In genomic region chrX:134013528-134013927, GRCh38 we compare ENCODE assay signal across 22 cellular contexts. TPM values are rescaled to one million over a fixed set of nuclear protein-coding genes. Genes with fewer than 3 reads are reported as not detected.
"Had no signal": no experiment of that assay in that cellular context is flagged by ENCODE, and none has a peak within 500 bp of the region (broad histone marks: within the 10 kb centered on the region; RNA-seq: fewer than 3 reads in every experiment).

No MANE protein-coding gene starts in this region.

- DNase-seq: activated CD4-positive, alpha-beta T cell treated with anti-CD3 and anti-CD28 coated beads, Interleukin-2, amount 10 ng/mL, durations not matched to agents 7 days and 5 days; activated CD4-positive, alpha-beta T cell treated with anti-CD3 and anti-CD28 coated beads, Interleukin-2, amount 50 U/mL, for 48 hours; activated CD8-positive, alpha-beta memory T cell treated with anti-CD3 and anti-CD28 coated beads, Interleukin-2, amount 50 U/mL, for 4 hours; activated effector memory CD4-positive, alpha-beta T cell treated with Interleukin-2 at 50 U/mL for 16 hours; activated naive CD4-positive, alpha-beta T cell treated with anti-CD3 and anti-CD28 coated beads, Interleukin-2, amount 10 ng/mL, durations not matched to agents 7 days and 5 days; activated naive CD8-positive, alpha-beta T cell treated with anti-CD3 and anti-CD28 coated beads, Interleukin-2, amount 50 U/mL, for 24 hours; anterior cingulate cortex; caudate nucleus; cerebellar nuclear complex; Karpas-422; KBM-7; NCI-H1694 treated with DMSO at 0.1 percent for 48 hours; NCI-H2029; NCI-H2107; NCI-H446 treated with DMSO at 0.1 percent for 48 hours; NCI-H524; PC-9; Right ventricle myocardium superior; T1000 had no signal

- H3K4me3 ChIP-seq: PC-9, SK-N-MC had no signal

- ATAC-seq: WTC11 had no signal

- H3K27ac ChIP-seq: PC-9, SK-N-MC had no signal

RNA-seq across cellular contexts. Expression of gene GPC3, which starts 28.1 kb away (rescaled TPM):
- total RNA-seq: OCI-LY7, PC-9 had no signal
